Comparison of ENCODE assay signal across 34 cellular contexts in genomic region chr2:11174222-11174621, GRCh38.
"Had no signal": no experiment of that assay in that cellular context is flagged by ENCODE, and none has a peak within 500 bp of the region (broad histone marks: within the 10 kb centered on the region; RNA-seq: fewer than 3 reads in every experiment).

No MANE protein-coding gene starts in this region.

- H3K9me3 ChIP-seq: esophagus muscularis mucosa, gastrocnemius medialis, heart left ventricle had no signal

- H3K4me1 Mint-ChIP-seq: activated B cell treated with CpG ODN at 0.5 μM for 24 hours had no signal

- H3K4me3 Mint-ChIP-seq: activated B cell treated with CpG ODN at 0.5 μM for 24 hours; activated CD4-positive, alpha-beta memory T cell treated with anti-CD3 and anti-CD28 coated beads, Interleukin-2, amount 10 ng/mL, durations not matched to agents 7 days and 5 days; activated naive CD8-positive, alpha-beta T cell; activated T-cell treated with anti-CD3 and anti-CD28 coated beads, Interleukin-2, amount 50 U/mL, for 24 hours; activated T-cell treated with anti-CD3 and anti-CD28 coated beads, Interleukin-2, amount 50 U/mL, for 72 hours; central memory CD8-positive, alpha-beta T cell; effector memory CD8-positive, alpha-beta T cell; T-helper 17 cell; T-helper 2 cell treated with Interferon-gamma antibody and Interleukin-4, amounts not matched to agents 5 μg/mL and 100 μg/mL, for 36 hours had no signal

- ATAC-seq: activated CD4-positive, CD25-positive, alpha-beta regulatory T cell treated with anti-CD3 and anti-CD28 coated beads, Interleukin-2, amount 50 U/mL, for 24 hours; activated T-cell treated with anti-CD3 and anti-CD28 coated beads, Interleukin-2, amount 50 U/mL, for 72 hours; effector memory CD8-positive, alpha-beta T cell; foreskin keratinocyte; gastrocnemius medialis; heart left ventricle; T-helper 17 cell had no signal

- H3K27ac Mint-ChIP-seq: activated B cell treated with CpG ODN at 0.5 μM for 24 hours; activated CD4-positive, alpha-beta memory T cell treated with anti-CD3 and anti-CD28 coated beads, Interleukin-2, amount 10 ng/mL, durations not matched to agents 7 days and 5 days; activated T-cell treated with anti-CD3 and anti-CD28 coated beads, Interleukin-2, amount 50 U/mL, for 24 hours; activated T-cell treated with anti-CD3 and anti-CD28 coated beads, Interleukin-2, amount 50 U/mL, for 72 hours; T-helper 17 cell; T-helper 2 cell treated with Interferon-gamma antibody and Interleukin-4, amounts not matched to agents 5 μg/mL and 100 μg/mL, for 36 hours had no signal

- H3K27ac ChIP-seq: brain microvascular endothelial cell, coronary artery, esophagus muscularis mucosa, foreskin keratinocyte, gastrocnemius medialis, WERI-Rb-1 had no signal

- FAIRE-seq: astrocyte, bronchial epithelial cell had no signal

- DNase-seq: activated B cell treated with CpG ODN at 0.5 μM for 24 hours; activated CD4-positive, alpha-beta memory T cell treated with anti-CD3 and anti-CD28 coated beads, Interleukin-2, amount 10 ng/mL, durations not matched to agents 7 days and 5 days; activated CD4-positive, alpha-beta T cell treated with anti-CD3 and anti-CD28 coated beads for 48 hours; activated CD4-positive, alpha-beta T cell treated with anti-CD3 and anti-CD28 coated beads, Interleukin-2, amount 50 U/mL, for 4 hours; activated CD8-positive, alpha-beta memory T cell treated with anti-CD3 and anti-CD28 coated beads, Interleukin-2, amount 50 U/mL, for 48 hours; activated gamma-delta T cell treated with Interleukin-2 at 50 U/mL for 16 hours; activated naive CD4-positive, alpha-beta T cell treated with anti-CD3 and anti-CD28 coated beads, Interleukin-2, amount 50 U/mL, for 16 hours; activated naive CD4-positive, alpha-beta T cell treated with Interleukin-2 at 50 U/mL for 16 hours; activated T-cell treated with anti-CD3 and anti-CD28 coated beads for 4 hours; activated T-cell treated with anti-CD3 and anti-CD28 coated beads, Interleukin-2, amount 50 U/mL, for 24 hours; activated T-cell treated with anti-CD3 and anti-CD28 coated beads, Interleukin-2, amount 50 U/mL, for 72 hours; amniotic stem cell; anterior cingulate cortex; brain microvascular endothelial cell; dermis blood vessel endothelial cell; effector CD4-positive, alpha-beta T cell; effector memory CD8-positive, alpha-beta T cell; erythroblast; foreskin keratinocyte; gastrocnemius medialis; glutamatergic neuron; heart left ventricle; T-helper 1 cell; T-helper 17 cell; T1000; WERI-Rb-1 had no signal

- H3K27me3 Mint-ChIP-seq: activated B cell treated with CpG ODN at 0.5 μM for 24 hours; activated CD4-positive, alpha-beta memory T cell treated with anti-CD3 and anti-CD28 coated beads, Interleukin-2, amount 10 ng/mL, durations not matched to agents 7 days and 5 days; activated naive CD8-positive, alpha-beta T cell; activated T-cell treated with anti-CD3 and anti-CD28 coated beads, Interleukin-2, amount 50 U/mL, for 24 hours; central memory CD8-positive, alpha-beta T cell; effector memory CD8-positive, alpha-beta T cell; T-helper 17 cell had no signal

- H3K9me3 Mint-ChIP-seq: activated B cell treated with CpG ODN at 0.5 μM for 24 hours; activated CD4-positive, alpha-beta memory T cell treated with anti-CD3 and anti-CD28 coated beads, Interleukin-2, amount 10 ng/mL, durations not matched to agents 7 days and 5 days; activated T-cell treated with anti-CD3 and anti-CD28 coated beads, Interleukin-2, amount 50 U/mL, for 24 hours; activated T-cell treated with anti-CD3 and anti-CD28 coated beads, Interleukin-2, amount 50 U/mL, for 72 hours; central memory CD8-positive, alpha-beta T cell; effector memory CD8-positive, alpha-beta T cell; T-helper 2 cell treated with Interferon-gamma antibody and Interleukin-4, amounts not matched to agents 5 μg/mL and 100 μg/mL, for 36 hours had no signal

- H3K36me3 ChIP-seq: brain microvascular endothelial cell, WERI-Rb-1 had no signal

- H3K27me3 ChIP-seq: brain microvascular endothelial cell, esophagus muscularis mucosa, foreskin keratinocyte, gastrocnemius medialis, heart left ventricle had no signal

- H3K4me3 ChIP-seq: coronary artery, esophagus muscularis mucosa, gastrocnemius medialis, heart left ventricle had no signal

- H3K4me1 ChIP-seq: esophagus muscularis mucosa, gastrocnemius medialis had no signal
